In the genomic region with DNA sequence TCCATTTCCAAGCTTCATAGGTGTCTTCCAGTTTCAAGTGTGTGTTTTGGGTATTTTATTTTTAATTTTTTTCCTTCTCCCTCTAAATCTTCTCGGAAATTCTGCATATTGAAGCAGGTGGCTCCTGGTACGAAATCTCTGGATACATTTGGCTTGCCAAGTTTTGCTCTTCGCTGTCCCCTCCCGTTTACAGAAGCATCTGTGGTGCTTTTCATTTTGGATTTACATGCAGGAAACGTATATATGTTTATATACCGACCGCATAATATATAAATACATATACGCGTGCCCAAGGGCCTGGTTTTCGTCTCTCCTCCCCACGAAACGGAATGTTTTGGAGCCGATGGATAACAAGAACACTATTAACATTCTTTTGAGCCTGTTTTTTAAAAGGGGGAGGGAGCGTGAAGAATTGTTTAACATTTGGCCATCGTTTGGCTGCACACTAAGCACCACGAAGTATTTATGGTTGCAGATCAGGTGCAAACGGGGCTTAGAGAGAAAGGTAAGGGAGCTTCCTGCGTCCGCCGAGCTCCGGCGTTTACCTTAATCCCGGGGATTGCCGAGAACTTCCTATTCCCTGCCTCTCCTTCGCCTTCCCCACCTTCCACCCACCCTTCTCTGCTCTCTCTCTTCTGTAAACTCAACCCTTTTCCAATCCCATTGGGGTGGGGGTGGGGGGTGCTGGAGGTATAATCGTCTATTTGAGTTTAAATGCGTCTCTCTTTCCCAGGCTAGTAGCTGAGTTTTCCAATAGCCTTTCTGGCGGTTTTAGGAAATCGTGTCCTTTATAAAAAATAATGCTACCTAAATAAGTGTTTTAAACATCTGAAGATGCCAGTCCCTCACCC, we compare ENCODE assay signal across 8 cellular contexts.
DNase-seq lines count a peak whose midpoint lies in the region; ATAC-seq, FAIRE-seq and TF ChIP-seq lines count a peak whose summit lies in the region.

No MANE protein-coding gene starts in this region.

- peak overlapping the region; percentile 52; the same call in 1 of the 2 replicates for H3K9ac ChIP-seq in MM.1S (ENCODE audit: low read length)
- peak overlapping the region; percentile 86 for H3K9ac ChIP-seq in adipocyte (ENCODE audit: low read length)

- no peaks in the 10 kb centered on the region for H3K9me3 Mint-ChIP-seq in stimulated activated memory B cell treated with anti-CD40 and anti-IgM and Interleukin-4, amounts not matched to agents 10 μg/mL and 1 μg/mL and 100 μg/mL, for 72 hours

- H3F3A ChIP-seq in MM.1S (ENCODE audit: insufficient read depth, low read length) = peaks cover 39% of the 10 kb centered on the region

- H3K9me2 ChIP-seq in MM.1S (replicated peaks; ENCODE audit: insufficient read depth, low read length) = no peaks in the 10 kb centered on the region

- H3K4me3 ChIP-seq in MM.1S (ENCODE audit: low read length) (peak overlapping the region; percentile 86), adipocyte (ENCODE audit: low read length) (peak overlapping the region; percentile 89)

- DNase-seq in DMS53 (lab: John Stamatoyannopoulos, UW) (peak; percentile 66), MM.1S (peak; percentile 43), adipocyte (ENCODE audit: low read depth) (peak; percentile 52), iPS-NIHi7 (ENCODE audit: extremely low spot score) (peak; percentile 37), D721Med (ENCODE audit: insufficient read length, low spot score) (no peak), AML-193 (lab: John Stamatoyannopoulos, UW) (no peak), NOMO-1 treated with DMSO at 0.1 percent for 48 hours (lab: John Stamatoyannopoulos, UW; ENCODE audit: unreplicated experiment) (no peak)

- H3K9me3 ChIP-seq in MM.1S (replicated peaks; ENCODE audit: insufficient read depth, low read length) (no peaks in the 10 kb centered on the region), adipocyte (ENCODE audit: control insufficient read depth, low read length) (no peaks in the 10 kb centered on the region)

- peak overlapping the region; percentile 56 for H3K4me3 Mint-ChIP-seq in stimulated activated memory B cell treated with anti-CD40 and anti-IgM and Interleukin-4, amounts not matched to agents 10 μg/mL and 1 μg/mL and 100 μg/mL, for 72 hours

- H3K4me1 Mint-ChIP-seq in stimulated activated memory B cell treated with anti-CD40 and anti-IgM and Interleukin-4, amounts not matched to agents 10 μg/mL and 1 μg/mL and 100 μg/mL, for 72 hours = peaks cover 29% of the 10 kb centered on the region

- H3K36me3 Mint-ChIP-seq in stimulated activated memory B cell treated with anti-CD40 and anti-IgM and Interleukin-4, amounts not matched to agents 10 μg/mL and 1 μg/mL and 100 μg/mL, for 72 hours = no peaks in the 10 kb centered on the region

- peak overlapping the region; percentile 94 for H2AFZ ChIP-seq in MM.1S (ENCODE audit: low read length)

- ATAC-seq in stimulated activated memory B cell treated with anti-CD40 and anti-IgM and Interleukin-4, amounts not matched to agents 10 μg/mL and 1 μg/mL and 100 μg/mL, for 72 hours = no peak

- H4K20me1 ChIP-seq in MM.1S (ENCODE audit: insufficient read depth, low read length) = no peaks in the 10 kb centered on the region

- H3K36me3 ChIP-seq in MM.1S (replicated peaks; ENCODE audit: insufficient read depth, low read length) (no peaks in the 10 kb centered on the region), adipocyte (ENCODE audit: control insufficient read depth, insufficient read depth, low read length, severe bottlenecking) (no peaks in the 10 kb centered on the region)

- no peak for TF ChIP-seq CTCF in MM.1S (IDR thresholded peaks at IDR 0.05; ENCODE audit: low read length)
- TF ChIP-seq CTCF in D721Med (IDR thresholded peaks at IDR 0.05; ENCODE audit: insufficient read depth, missing control alignments) = no peak

- H3K4me1 ChIP-seq in MM.1S (ENCODE audit: low read length) (peaks cover 17% of the 10 kb centered on the region), adipocyte (ENCODE audit: control insufficient read depth, insufficient read depth, low read length) (peaks cover 23% of the 10 kb centered on the region)

- H3K27me3 Mint-ChIP-seq in stimulated activated memory B cell treated with anti-CD40 and anti-IgM and Interleukin-4, amounts not matched to agents 10 μg/mL and 1 μg/mL and 100 μg/mL, for 72 hours = peaks cover 41% of the 10 kb centered on the region

- no peaks in the 10 kb centered on the region for H3K27me3 ChIP-seq in MM.1S (replicated peaks; ENCODE audit: insufficient read depth, low read length)
- no peaks in the 10 kb centered on the region for H3K27me3 ChIP-seq in adipocyte (replicated peaks; ENCODE audit: control insufficient read depth, insufficient read depth, low read length)

- H3K27ac ChIP-seq in MM.1S (ENCODE audit: low read length) = peak overlapping the region; percentile 93; the same call in 1 of the 2 replicates

- H3K27ac Mint-ChIP-seq in stimulated activated memory B cell treated with anti-CD40 and anti-IgM and Interleukin-4, amounts not matched to agents 10 μg/mL and 1 μg/mL and 100 μg/mL, for 72 hours = no peak overlapping the region

- no peak for FAIRE-seq in D721Med (lab: Jason Lieb, UNC)

- no peaks in the 10 kb centered on the region for H3K79me2 ChIP-seq in MM.1S (ENCODE audit: low read length)

- peak overlapping the region; percentile 79 for H3K4me2 ChIP-seq in MM.1S (ENCODE audit: low read depth, low read length)

Comparison
In these comparisons a context has a peak if more than half of its experiments do, and no peak if none do; other contexts are left out.
1. DNase-seq: peak in DMS53 (single experiment), MM.1S (single experiment), adipocyte (single experiment) and iPS-NIHi7 (single experiment); none in D721Med (single experiment), AML-193 (0 of 2) and NOMO-1 treated with DMSO at 0.1 percent for 48 hours (single experiment).